ENCODE assay signal across 31 cellular contexts in the genomic region with DNA sequence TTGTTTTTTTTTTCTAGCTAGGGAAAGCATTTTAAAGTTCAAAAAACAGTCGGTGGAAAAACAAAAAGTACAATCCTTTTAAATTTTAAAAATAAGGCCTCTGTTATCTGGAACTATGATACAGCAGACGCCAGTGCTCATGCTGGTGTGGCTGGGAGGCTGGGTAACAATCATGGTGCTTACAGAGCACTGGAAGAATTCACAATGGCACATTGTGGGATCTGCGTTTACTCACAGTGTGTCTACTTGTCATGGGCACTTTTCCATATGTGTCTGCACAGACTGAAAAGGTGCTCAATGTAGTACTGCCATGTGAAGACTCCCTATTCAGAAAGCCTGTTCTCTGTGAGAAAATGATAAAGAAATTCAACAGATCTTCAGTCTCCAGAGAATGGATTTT.
"Had no signal": no experiment of that assay in that cellular context is flagged by ENCODE, and none has a peak within 500 bp of the region (broad histone marks: within the 10 kb centered on the region; RNA-seq: fewer than 3 reads in every experiment).

No MANE protein-coding gene starts in this region.

- DNase-seq: activated CD4-positive, alpha-beta memory T cell treated with anti-CD3 and anti-CD28 coated beads for 36 hours; activated CD4-positive, alpha-beta T cell treated with anti-CD3 and anti-CD28 coated beads for 36 hours; activated CD4-positive, alpha-beta T cell treated with anti-CD3 and anti-CD28 coated beads, Interleukin-2, amount 50 U/mL, for 1 hour; activated CD8-positive, alpha-beta memory T cell treated with anti-CD3 and anti-CD28 coated beads for 24 hours; activated CD8-positive, alpha-beta memory T cell treated with anti-CD3 and anti-CD28 coated beads, Interleukin-2, amount 10 ng/mL, durations not matched to agents 7 days and 5 days; activated effector memory CD4-positive, alpha-beta T cell treated with anti-CD3 and anti-CD28 coated beads, Interleukin-2, amount 50 U/mL, for 16 hours; activated naive CD4-positive, alpha-beta T cell treated with Interleukin-2 at 50 U/mL for 16 hours; activated T-cell treated with anti-CD3 and anti-CD28 coated beads, Interleukin-2, amount 50 U/mL, for 1 hour; activated T-cell treated with anti-CD3 and anti-CD28 coated beads, Interleukin-2, amount 50 U/mL, for 72 hours; adrenal gland; cerebellar nuclear complex; Kasumi-1; KG1; MG63; NCI-H1048; NCI-H1105 treated with DMSO at 0.1 percent for 48 hours; NCI-H1436; NCI-H1694; NCI-H1930; NCI-H2081 treated with DMSO at 0.1 percent for 48 hours; NCI-H226; NCI-H446 treated with DMSO at 0.1 percent for 48 hours; NCI-H524; SHP77; SK-N-SH had no signal

- ATAC-seq: activated CD4-positive, alpha-beta T cell treated with anti-CD3 and anti-CD28 coated beads for 36 hours; activated CD4-positive, CD25-positive, alpha-beta regulatory T cell treated with anti-CD3 and anti-CD28 coated beads, Interleukin-2, amount 50 U/mL, for 24 hours; activated CD8-positive, alpha-beta memory T cell treated with anti-CD3 and anti-CD28 coated beads, Interleukin-2, amount 10 ng/mL, durations not matched to agents 7 days and 5 days; activated naive CD4-positive, alpha-beta T cell treated with anti-CD3 and anti-CD28 coated beads, Interleukin-2, amount 50 U/mL, for 72 hours; activated T-cell treated with anti-CD3 and anti-CD28 coated beads, Interleukin-2, amount 50 U/mL, for 72 hours; activated T-helper 17 cell treated with anti-CD3 and anti-CD28 coated beads, Interleukin-2, amount 50 U/mL, for 72 hours; Panc1; WTC11 had no signal

- H3K27ac ChIP-seq: adrenal gland, SJSA1 had no signal

- H3K4me3 ChIP-seq: adrenal gland, MG63, SJSA1 had no signal

- H3K27me3 ChIP-seq: adrenal gland, MG63, SJSA1 had no signal
